In genomic region chr1:107594541-107594940, GRCh38 we compare ENCODE assay signal across 24 cellular contexts.
DNase-seq lines count a peak whose midpoint lies in the region; FAIRE-seq and TF ChIP-seq lines count a peak whose summit lies in the region.
"Had no signal": no experiment of that assay in that cellular context is flagged by ENCODE, and none has a peak within 500 bp of the region (broad histone marks: within the 10 kb centered on the region; RNA-seq: fewer than 3 reads in every experiment).

No MANE protein-coding gene starts in this region.

- no peaks in the 10 kb centered on the region for H3K36me3 ChIP-seq in MM.1S (replicated peaks; ENCODE audit: insufficient read depth, low read length)
- no peaks in the 10 kb centered on the region for H3K36me3 ChIP-seq in muscle layer of colon (ENCODE audit: insufficient read depth, low read length)
- H3K36me3 ChIP-seq: gastrocnemius medialis, right atrium auricular region had no signal

- H3K9me3 ChIP-seq in MM.1S (replicated peaks; ENCODE audit: insufficient read depth, low read length), result no peaks in the 10 kb centered on the region
- H3K9me3 ChIP-seq in muscle layer of colon (ENCODE audit: low read length), result no peaks in the 10 kb centered on the region
- H3K9me3 ChIP-seq: gastrocnemius medialis, right atrium auricular region had no signal

- peaks cover 30% of the 10 kb centered on the region for H3K4me1 ChIP-seq in MM.1S (ENCODE audit: low read length)
- peaks cover 27% of the 10 kb centered on the region for H3K4me1 ChIP-seq in muscle layer of colon (ENCODE audit: insufficient read depth, low read length)
- H3K4me1 ChIP-seq: gastrocnemius medialis, right atrium auricular region had no signal

- H3K4me3 ChIP-seq in AG10803 (ENCODE audit: low read length) (no peak overlapping the region), MM.1S (ENCODE audit: low read length) (no peak overlapping the region), muscle layer of colon (ENCODE audit: low read depth in 1 of 2, low read length in 2 of 2) (no peak overlapping the region)
- H3K4me3 ChIP-seq: gastrocnemius medialis, lung, right atrium auricular region had no signal

- H4K20me1 ChIP-seq in MM.1S (ENCODE audit: insufficient read depth, low read length), result no peaks in the 10 kb centered on the region

- H2AFZ ChIP-seq in MM.1S (ENCODE audit: low read length), result no peak overlapping the region

- no peak for FAIRE-seq in urothelium cell line (lab: Jason Lieb, UNC)
- FAIRE-seq: kidney had no signal

- no peaks in the 10 kb centered on the region for H3K27me3 ChIP-seq in MM.1S (replicated peaks; ENCODE audit: insufficient read depth, low read length)
- no peaks in the 10 kb centered on the region for H3K27me3 ChIP-seq in muscle layer of colon (ENCODE audit: control insufficient read depth in 1 of 2, insufficient read depth in 2 of 2, low read length in 2 of 2)
- H3K27me3 ChIP-seq: gastrocnemius medialis, right atrium auricular region had no signal

- no peaks in the 10 kb centered on the region for H3K9me2 ChIP-seq in MM.1S (replicated peaks; ENCODE audit: insufficient read depth, low read length)

- TF ChIP-seq CTCF in AG10803 (conservative IDR thresholded peaks at IDR 0.05; ENCODE audit: low read length) (no peak), MM.1S (IDR thresholded peaks at IDR 0.05; ENCODE audit: low read length) (no peak)

- H3K27ac ChIP-seq in MM.1S (ENCODE audit: low read length), result peak overlapping the region; percentile 65; the same call in 1 of the 2 replicates
- peak overlapping the region; percentile 88 for H3K27ac ChIP-seq in epithelial cell of prostate
- peak overlapping the region; percentile 32 for H3K27ac ChIP-seq in muscle layer of colon (ENCODE audit: low read depth, low read length)
- H3K27ac ChIP-seq: gastrocnemius medialis, right atrium auricular region had no signal

- no peaks in the 10 kb centered on the region for H3K79me2 ChIP-seq in MM.1S (ENCODE audit: low read length)

- peak; percentile 40 for DNase-seq in AG10803 (ENCODE audit: low read depth)
- DNase-seq in MM.1S, result no peak
- DNase-seq in epithelial cell of prostate (ENCODE audit: low read depth, low spot score), result no peak
- DNase-seq in mucosa of gallbladder (ENCODE audit: low spot score), result no peak
- no peak for DNase-seq in urothelium cell line (ENCODE audit: low spot score)
- DNase-seq in NCI-H187 treated with DMSO at 0.1 percent for 48 hours (lab: John Stamatoyannopoulos, UW), result no peak
- DNase-seq in NCI-H2227 treated with DMSO at 0.1 percent for 48 hours (lab: John Stamatoyannopoulos, UW), result no peak
- DNase-seq: activated CD4-positive, alpha-beta T cell treated with anti-CD3 and anti-CD28 coated beads for 1 hour; activated naive CD4-positive, alpha-beta T cell treated with anti-CD3 and anti-CD28 coated beads, Interleukin-2, amount 10 ng/mL, durations not matched to agents 7 days and 5 days; anterior cingulate cortex; DMS153; erythroblast; gastrocnemius medialis; HCEC 1CT; kidney; naive B cell; NCI-H748 treated with DMSO at 0.1 percent for 48 hours; SHP77; stimulated activated CD4-positive, alpha-beta T cell treated with anti-CD3 and anti-CD28 coated beads, Interleukin-12 subunit alpha, Interleukin-12 subunit beta, amount 100 ng/mL, for 4 hours; stimulated activated CD4-positive, alpha-beta T cell treated with anti-CD3 and anti-CD28 coated beads, Interleukin-4, amount 100 ng/mL, for 4 hours; stimulated activated naive CD8-positive, alpha-beta T cell treated with anti-CD3 and anti-CD28 coated beads, Interleukin-15, Interleukin-2, amounts not matched to agents 100 U/mL and 50 U/mL, for 24 hours had no signal

- H3F3A ChIP-seq in MM.1S (ENCODE audit: insufficient read depth, low read length), result peaks cover 5% of the 10 kb centered on the region; the same call in 1 of the 2 replicates

- H3K9ac ChIP-seq in MM.1S (ENCODE audit: low read length) (no peak overlapping the region), muscle layer of colon (ENCODE audit: low read length) (no peak overlapping the region)

- no peak overlapping the region for H3K4me2 ChIP-seq in MM.1S (ENCODE audit: low read depth, low read length)

Comparison
In these comparisons a context has a peak if more than half of its experiments do, and no peak if none do; other contexts are left out.
1. H3K27ac ChIP-seq: peak in every context shown above with its lines; median percentile 88 in epithelial cell of prostate; 65 in MM.1S; 32 in muscle layer of colon.